ENCODE assay signal across 1 cellular context in the genomic region with DNA sequence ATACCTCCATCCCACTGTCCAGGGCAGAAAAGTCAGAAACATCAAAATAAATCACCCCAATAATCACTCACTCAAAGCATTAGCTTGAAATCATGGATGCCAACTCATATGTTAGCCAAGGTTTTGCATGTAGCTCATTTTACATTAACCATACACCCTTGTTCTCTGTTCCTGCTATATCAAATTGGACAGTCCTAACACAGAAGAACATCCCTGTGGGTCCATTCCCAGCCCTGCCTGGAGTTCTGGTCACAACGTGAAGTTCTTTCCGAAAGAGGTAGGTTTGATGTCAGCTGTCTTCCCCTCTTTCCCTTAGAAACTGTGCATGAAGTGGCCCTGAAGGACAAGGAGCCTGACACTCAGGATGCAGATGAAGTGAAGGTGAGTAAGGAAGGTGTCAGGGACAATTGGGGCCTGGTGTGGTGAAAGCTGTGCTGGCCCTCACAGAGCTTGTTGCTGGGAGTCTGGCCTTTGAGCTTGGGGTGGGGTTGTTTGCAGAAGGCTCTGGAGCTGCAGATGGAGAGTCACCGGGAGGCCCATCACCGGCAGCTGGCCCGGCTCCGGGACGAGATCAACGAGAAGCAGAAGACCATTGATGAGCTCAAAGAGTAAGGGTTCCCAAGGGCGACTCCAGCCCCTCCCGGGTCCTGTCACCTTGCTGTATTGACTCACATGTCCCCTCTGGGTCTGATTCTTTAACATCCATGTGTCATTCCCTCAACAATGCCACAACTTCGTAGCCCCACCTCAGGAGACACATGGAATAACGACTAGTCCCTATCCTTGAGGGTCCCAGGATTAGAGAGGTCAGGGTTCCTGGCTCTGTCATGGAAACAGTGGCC.
TF ChIP-seq lines count a peak whose summit lies in the region.

No MANE protein-coding gene starts in this region.

TF ChIP-seq in HepG2, 621 proteins besides CTCF, POLR2A, EP300 and RAD21 (continued from another document):
- TF ChIP-seq HMGXB4 (CRISPR knock-in tag; IDR thresholded peaks at IDR 0.05; ENCODE audit: borderline replicate concordance in 1 of 2, low read depth in 1 of 2) = peak; percentile 35 to 48; a peak in 1 of 4 replicates
- peak; percentile 43; the same call in 1 of the 2 replicates for TF ChIP-seq ZMYM4 (CRISPR knock-in tag; IDR thresholded peaks at IDR 0.05)
- peak; percentile 64; the same call in 1 of the 2 replicates for TF ChIP-seq ZNF350 (CRISPR knock-in tag; IDR thresholded peaks at IDR 0.05; ENCODE audit: borderline replicate concordance, low read depth)
- no peak for TF ChIP-seq HNRNPL (IDR thresholded peaks at IDR 0.05; ENCODE audit: low read depth, low read length)
- no peak for TF ChIP-seq HOXA9 (CRISPR knock-in tag; IDR thresholded peaks at IDR 0.05; ENCODE audit: borderline replicate concordance)
- TF ChIP-seq, protein P1, sequence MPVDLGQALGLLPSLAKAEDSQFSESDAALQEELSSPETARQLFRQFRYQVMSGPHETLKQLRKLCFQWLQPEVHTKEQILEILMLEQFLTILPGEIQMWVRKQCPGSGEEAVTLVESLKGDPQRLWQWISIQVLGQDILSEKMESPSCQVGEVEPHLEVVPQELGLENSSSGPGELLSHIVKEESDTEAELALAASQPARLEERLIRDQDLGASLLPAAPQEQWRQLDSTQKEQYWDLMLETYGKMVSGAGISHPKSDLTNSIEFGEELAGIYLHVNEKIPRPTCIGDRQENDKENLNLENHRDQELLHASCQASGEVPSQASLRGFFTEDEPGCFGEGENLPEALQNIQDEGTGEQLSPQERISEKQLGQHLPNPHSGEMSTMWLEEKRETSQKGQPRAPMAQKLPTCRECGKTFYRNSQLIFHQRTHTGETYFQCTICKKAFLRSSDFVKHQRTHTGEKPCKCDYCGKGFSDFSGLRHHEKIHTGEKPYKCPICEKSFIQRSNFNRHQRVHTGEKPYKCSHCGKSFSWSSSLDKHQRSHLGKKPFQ (CRISPR knock-in tag; IDR thresholded peaks at IDR 0.05; ENCODE audit: insufficient replicate concordance) = peak; percentile 62
- no peak; the same call in 1 of the 2 replicates for TF ChIP-seq ZNF263 (CRISPR knock-in tag; IDR thresholded peaks at IDR 0.05)
- TF ChIP-seq BATF2 (CRISPR knock-in tag; IDR thresholded peaks at IDR 0.05) = no peak
- no peak for TF ChIP-seq KAT2B (IDR thresholded peaks at IDR 0.05; ENCODE audit: borderline replicate concordance, low read depth, low read length)
- no peak for TF ChIP-seq NFYC (CRISPR knock-in tag; IDR thresholded peaks at IDR 0.05)
- peak; percentile 76; the same call in 1 of the 2 replicates for TF ChIP-seq MYC (CRISPR knock-in tag; IDR thresholded peaks at IDR 0.05; ENCODE audit: borderline replicate concordance)
- 0 out of 2 replicates have a peak, but pooled peaks have one; percentile 19 for TF ChIP-seq FOXC1 (CRISPR knock-in tag; IDR thresholded peaks at IDR 0.05; ENCODE audit: borderline replicate concordance)
- peak; percentile 94 for TF ChIP-seq ZFX (CRISPR knock-in tag; IDR thresholded peaks at IDR 0.05; ENCODE audit: low read depth)
- TF ChIP-seq SP5 (CRISPR knock-in tag; IDR thresholded peaks at IDR 0.05; ENCODE audit: borderline replicate concordance, low read depth) = peak; percentile 65
- TF ChIP-seq ZNF629 (CRISPR knock-in tag; conservative IDR thresholded peaks at IDR 0.05) = peak; percentile 24; the same call in 1 of the 2 replicates
- peak; percentile 29; the same call in 1 of the 2 replicates for TF ChIP-seq PPARG (CRISPR knock-in tag; conservative IDR thresholded peaks at IDR 0.05)
- TF ChIP-seq POLR2AphosphoS5 (IDR thresholded peaks at IDR 0.05; ENCODE audit: low read depth, low read length) = peak; percentile 60
- TF ChIP-seq CSRNP2 (CRISPR knock-in tag; conservative IDR thresholded peaks at IDR 0.05; ENCODE audit: low read depth) = no peak
TF ChIP-seq in HepG2: peak in this region for 202.
